Comparison of ENCODE assay signal across 8 cellular contexts in genomic region chr19:1905071-1905862, GRCh38. TPM values are rescaled to one million over a fixed set of nuclear protein-coding genes. Genes with fewer than 3 reads are reported as not detected.
DNase-seq lines count a peak whose midpoint lies in the region; ATAC-seq, FAIRE-seq and TF ChIP-seq lines count a peak whose summit lies in the region.

Gene ADAT3, plus strand, starts transcription at chr19:1905399. Its CDS starts 6,649 bp downstream, at chr19:1912048.
A gene with protein sequence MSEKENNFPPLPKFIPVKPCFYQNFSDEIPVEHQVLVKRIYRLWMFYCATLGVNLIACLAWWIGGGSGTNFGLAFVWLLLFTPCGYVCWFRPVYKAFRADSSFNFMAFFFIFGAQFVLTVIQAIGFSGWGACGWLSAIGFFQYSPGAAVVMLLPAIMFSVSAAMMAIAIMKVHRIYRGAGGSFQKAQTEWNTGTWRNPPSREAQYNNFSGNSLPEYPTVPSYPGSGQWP (plus strand): TSS chr19:1905399. CDS start chr19:1915020, 9,621 bp downstream.

- ATAC-seq in HG03432 (IDR thresholded peaks at IDR 0.05; ENCODE audit: unreplicated experiment) = peak; percentile 78

- DNase-seq in AG10803 (ENCODE audit: low read depth) (peak; percentile 99), NCI-H510A (lab: John Stamatoyannopoulos, UW) (peak; percentile 92), cerebellum (ENCODE audit: low spot score) (peak; percentile 99), keratinocyte (ENCODE audit: low read depth, low spot score) (peak; percentile 95)
- DNase-seq in activated CD4-positive, CD25-positive, alpha-beta regulatory T cell treated with anti-CD3 and anti-CD28 coated beads, Interleukin-2, amount 50 U/mL, for 72 hours = peak; percentile 98
- DNase-seq in stimulated activated CD4-positive, alpha-beta T cell treated with anti-CD3 and anti-CD28 coated beads, Interleukin-12 subunit alpha, Interleukin-12 subunit beta, amount 100 ng/mL, for 48 hours (ENCODE audit: low read depth in 2 of 3, low spot score in 1 of 3) = peak; percentile 96 to 99 (median 98)

- peaks cover 5% of the 10 kb centered on the region for H4K20me1 ChIP-seq in keratinocyte (ENCODE audit: control insufficient read depth, extremely low read depth, insufficient read depth, low read length)

- peak; percentile 71 for TF ChIP-seq POLR2A in GM19099 (IDR thresholded peaks at IDR 0.05; ENCODE audit: extremely low read depth, insufficient read length, low read depth)

- H3K79me2 ChIP-seq in keratinocyte (ENCODE audit: control insufficient read depth, insufficient read depth, low read length) = peaks cover 39% of the 10 kb centered on the region

- H3K9me1 ChIP-seq in keratinocyte (ENCODE audit: control insufficient read depth, extremely low read depth, insufficient read depth, low read length) = no peaks in the 10 kb centered on the region

- peak within 1 kb of the TSS; percentile 93 for H3K4me2 ChIP-seq in keratinocyte (ENCODE audit: control insufficient read depth, extremely low read depth, insufficient read depth, low read depth, low read length)

- TF ChIP-seq CTCF in AG10803 (conservative IDR thresholded peaks at IDR 0.05; ENCODE audit: low read length) (no peak), keratinocyte (optimal IDR thresholded peaks at IDR 0.05 in 1 of 3, IDR thresholded peaks at IDR 0.05 in 1 of 3, conservative IDR thresholded peaks at IDR 0.05 in 1 of 3; ENCODE audit: extremely low read depth in 1 of 3, insufficient read depth in 2 of 3, low read length in 3 of 3) (no peak)

- no peaks in the 10 kb centered on the region for H3K9me3 ChIP-seq in keratinocyte (ENCODE audit: control insufficient read depth, low read depth, low read length)

- peaks cover 0 to 3% of the 10 kb centered on the region in 2 experiments for H3K36me3 ChIP-seq in keratinocyte (ENCODE audit: control insufficient read depth in 2 of 2, extremely low read depth in 1 of 2, insufficient read depth in 2 of 2, low read length in 2 of 2)

- dilution Hi-C loops in keratinocyte (cut with MboI; ENCODE audit: extremely low pct_ligation_motif_present, low sequenced_read_pairs) = no loop called here

- peaks cover 37% of the 10 kb centered on the region for H3K4me1 ChIP-seq in keratinocyte (ENCODE audit: control insufficient read depth, extremely low read depth, insufficient read depth, low read length)

- no peaks in the 10 kb centered on the region for H3K27me3 ChIP-seq in keratinocyte (ENCODE audit: control insufficient read depth, extremely low read depth, insufficient read depth, low read length)

- H2AFZ ChIP-seq in keratinocyte (ENCODE audit: control insufficient read depth, low read length) = peak within 1 kb of the TSS; percentile 88

- peak within 1 kb of the TSS; percentile 88 for H3K27ac ChIP-seq in keratinocyte (ENCODE audit: control insufficient read depth, insufficient read depth, low read length)

- peak within 1 kb of the TSS; percentile 74 for H3K4me3 ChIP-seq in AG10803 (ENCODE audit: low read length)
- H3K4me3 ChIP-seq in keratinocyte (ENCODE audit: control insufficient read depth in 2 of 3, extremely low read depth in 1 of 3, insufficient read depth in 2 of 3, low read depth in 1 of 3, low read length in 3 of 3) = peak within 1 kb of the TSS; percentile 62 to 87 (median 82)

- peak; percentile 84 for FAIRE-seq in keratinocyte (lab: Jason Lieb, UNC)

- H3K9ac ChIP-seq in keratinocyte (ENCODE audit: control insufficient read depth, extremely low read depth, insufficient read depth, low read length) = peak within 1 kb of the TSS; percentile 87

RNA-seq across cellular contexts. Expression of gene ADAT3, which starts in this region (rescaled TPM):
- total RNA-seq in cerebellum = 4.0 TPM
- 0.55 to 0.93 TPM (median 0.85 TPM) in 3 replicates for polyA plus RNA-seq in keratinocyte
- 0.69 TPM for polyA plus RNA-seq in keratinocyte (2011; ENCODE audit: low read depth)
- polyA plus RNA-seq in keratinocyte (2011; cell fraction: cytosol; rRNA removed) = 0.15 and 1.7 TPM in 2 replicates
- 1.2 and 2.4 TPM in 2 replicates for polyA plus RNA-seq in keratinocyte (2011; cell fraction: nucleus; rRNA removed)
- polyA plus RNA-seq in keratinocyte (2012; ENCODE audit: low replicate concordance) = 1.9 and 3.4 TPM in 2 replicates
- 0.20 to 0.36 TPM in 2 of 3 replicates, not detected in the other for polyA minus RNA-seq in keratinocyte
- polyA minus RNA-seq in keratinocyte (2011; cell fraction: cytosol; rRNA and poly(A)+ RNA removed) = 2.1 TPM
- 2.1 and 2.6 TPM in 2 replicates for polyA minus RNA-seq in keratinocyte (2011; cell fraction: nucleus; rRNA and poly(A)+ RNA removed)

RNA-seq across cellular contexts. Expression of the second gene that starts in this region (rescaled TPM):
- total RNA-seq in cerebellum = 19.6 TPM
- polyA plus RNA-seq in keratinocyte = 4.8 to 30.3 TPM (median 7.0 TPM) in 3 replicates
- 10.6 TPM for polyA plus RNA-seq in keratinocyte (2011; ENCODE audit: low read depth)
- 7.3 and 17.8 TPM in 2 replicates for polyA plus RNA-seq in keratinocyte (2011; cell fraction: cytosol; rRNA removed)
- polyA plus RNA-seq in keratinocyte (2011; cell fraction: nucleus; rRNA removed) = 33.4 and 43.4 TPM in 2 replicates
- polyA plus RNA-seq in keratinocyte (2012; ENCODE audit: low replicate concordance) = 27.2 and 45.1 TPM in 2 replicates
- 8.2 to 40.3 TPM (median 10.1 TPM) in 3 replicates for polyA minus RNA-seq in keratinocyte
- polyA minus RNA-seq in keratinocyte (2011; cell fraction: cytosol; rRNA and poly(A)+ RNA removed) = 62.7 TPM
- 38.2 and 42.0 TPM in 2 replicates for polyA minus RNA-seq in keratinocyte (2011; cell fraction: nucleus; rRNA and poly(A)+ RNA removed)

Comparison
In these comparisons a context has a peak if more than half of its experiments do, and no peak if none do; other contexts are left out.
1. Peak in every context shown above with its lines: DNase-seq, ATAC-seq, H3K4me3 ChIP-seq and H3K27ac ChIP-seq.